In genomic region chr6:15316754-15317153, GRCh38 we compare ENCODE assay signal across 27 cellular contexts.
DNase-seq lines count a peak whose midpoint lies in the region; ATAC-seq, FAIRE-seq and TF ChIP-seq lines count a peak whose summit lies in the region.
"Had no signal": no experiment of that assay in that cellular context is flagged by ENCODE, and none has a peak within 500 bp of the region (broad histone marks: within the 10 kb centered on the region; RNA-seq: fewer than 3 reads in every experiment).

No MANE protein-coding gene starts in this region.

- H3K27me3 Mint-ChIP-seq in activated CD4-positive, alpha-beta T cell treated with anti-CD3 and anti-CD28 coated beads, Interleukin-2, amount 10 ng/mL, durations not matched to agents 7 days and 5 days = no peaks in the 10 kb centered on the region
- H3K27me3 Mint-ChIP-seq: naive B cell had no signal

- peaks cover 0 to 15% (median 4%) of the 10 kb centered on the region in 11 experiments; a peak in 4 of 22 replicates for H3K36me3 ChIP-seq in BLaER1 treated with 17β-estradiol and CSF1 and Interleukin-3, amounts not matched to agents 10 nM and 100 nM
- peaks cover 0 to under 1% of the 10 kb centered on the region in 2 experiments; a peak in 1 of 4 replicates for H3K36me3 ChIP-seq in GM12878 (ENCODE audit: control insufficient read depth in 2 of 2, insufficient read depth in 2 of 2, low read length in 1 of 2)
- no peaks in the 10 kb centered on the region for H3K36me3 ChIP-seq in MM.1S (replicated peaks; ENCODE audit: insufficient read depth, low read length)
- H3K36me3 ChIP-seq: BE2C, esophagus squamous epithelium, gastrocnemius medialis, left ventricle myocardium inferior, SJCRH30 had no signal

- no peak for TF ChIP-seq EP300 in GM12878 (IDR thresholded peaks at IDR 0.05; ENCODE audit: borderline replicate concordance in 1 of 2, control insufficient read depth in 1 of 2, low read depth in 2 of 2, low read length in 2 of 2)

- intact Hi-C loops in GM12878 (cut with micrococcal nuclease; ENCODE audit: unreplicated experiment) = no loop called here

- no peak for TF ChIP-seq RAD21 in GM12878 (IDR thresholded peaks at IDR 0.05; ENCODE audit: insufficient read depth, low read depth, low read length)

- no peaks in the 10 kb centered on the region for H3K27me3 ChIP-seq in BLaER1 treated with 17β-estradiol and CSF1 and Interleukin-3, amounts not matched to agents 10 nM and 100 nM
- H3K27me3 ChIP-seq in GM12878 (replicated peaks in 1 of 2; ENCODE audit: control insufficient read depth in 2 of 2, insufficient read depth in 2 of 2, low read length in 1 of 2) (no peaks in the 10 kb centered on the region), MM.1S (replicated peaks; ENCODE audit: insufficient read depth, low read length) (no peaks in the 10 kb centered on the region)
- H3K27me3 ChIP-seq: BE2C, esophagus squamous epithelium, gastrocnemius medialis, SJCRH30, testis had no signal

- H2AFZ ChIP-seq in GM12878 (ENCODE audit: control insufficient read depth, low read depth, low read length) = no peak overlapping the region
- no peak overlapping the region for H2AFZ ChIP-seq in MM.1S (ENCODE audit: low read length)

- H3K4me1 Mint-ChIP-seq in activated CD4-positive, alpha-beta T cell treated with anti-CD3 and anti-CD28 coated beads, Interleukin-2, amount 10 ng/mL, durations not matched to agents 7 days and 5 days = peaks cover 87% of the 10 kb centered on the region

- CTCF ChIA-PET in activated CD4-positive, alpha-beta T cell treated with anti-CD3 and anti-CD28 coated beads, Interleukin-2, amount 10 ng/mL, durations not matched to agents 7 days and 5 days (lab: Charles Lee) = interaction anchor here (1.0 to 1.5 kb wide), 2 partner anchors 13 to 30 kb away, joined by 3 to 5 read pairs; no protein-coding TSS in a partner anchor
- CTCF ChIA-PET in GM12878 (lab: Yijun Ruan, JAX) = interaction anchor here (1.0 to 5.1 kb wide), 6 partner anchors 9 to 71 kb away, joined by 3 to 15 read pairs (median 5); no protein-coding TSS in a partner anchor

- no peak for TF ChIP-seq CTCF in GM12878 (IDR thresholded peaks at IDR 0.05 in 2 of 3, conservative IDR thresholded peaks at IDR 0.05 in 1 of 3; ENCODE audit: control insufficient read depth in 2 of 3, extremely low read depth in 1 of 3, insufficient read depth in 1 of 3, low read depth in 3 of 3, low read length in 3 of 3)
- TF ChIP-seq CTCF in MM.1S (IDR thresholded peaks at IDR 0.05; ENCODE audit: low read length) = no peak

- H3K4me1 ChIP-seq in BLaER1 treated with 17β-estradiol and CSF1 and Interleukin-3, amounts not matched to agents 10 nM and 100 nM = peaks cover 71 to 97% (median 81%) of the 10 kb centered on the region in 10 experiments
- peaks cover 75% of the 10 kb centered on the region for H3K4me1 ChIP-seq in GM12878 (ENCODE audit: control insufficient read depth, insufficient read depth, low read length)
- no peaks in the 10 kb centered on the region for H3K4me1 ChIP-seq in MM.1S (ENCODE audit: low read length)
- H3K4me1 ChIP-seq: SJCRH30 had no signal

- peaks cover 98% of the 10 kb centered on the region for H3K79me2 ChIP-seq in GM12878 (ENCODE audit: control insufficient read depth, insufficient read depth, low read length)
- peaks cover 96% of the 10 kb centered on the region for H3K79me2 ChIP-seq in MM.1S (ENCODE audit: low read length)

- RAD21 ChIA-PET in GM12878 (lab: Charles Lee; ENCODE audit: unreplicated experiment) = interaction anchor here (1.0 to 7.3 kb wide), 9 partner anchors 8 to 104 kb away, joined by 3 to 66 read pairs (median 4); no protein-coding TSS in a partner anchor

- H3K27ac Mint-ChIP-seq in activated CD4-positive, alpha-beta T cell treated with anti-CD3 and anti-CD28 coated beads, Interleukin-2, amount 10 ng/mL, durations not matched to agents 7 days and 5 days = peak overlapping the region; percentile 16
- H3K27ac Mint-ChIP-seq: endodermal cell had no signal

- H3K27ac ChIP-seq in BLaER1 treated with 17β-estradiol and CSF1 and Interleukin-3, amounts not matched to agents 10 nM and 100 nM = peak overlapping the region in 1 of 11 experiments; percentile 10; a peak in 1 of 22 replicates
- H3K27ac ChIP-seq in GM12878 (ENCODE audit: control insufficient read depth, insufficient read depth) (peak overlapping the region; percentile 82), MM.1S (ENCODE audit: low read length) (no peak overlapping the region)
- H3K27ac ChIP-seq: coronary artery, esophagus squamous epithelium, gastrocnemius medialis, HL-60, left ventricle myocardium inferior, SJCRH30, testis, VCaP had no signal

- POLR2A ChIA-PET in activated CD4-positive, alpha-beta T cell treated with anti-CD3 and anti-CD28 coated beads, Interleukin-2, amount 10 ng/mL, durations not matched to agents 7 days and 5 days (lab: Charles Lee) = no interaction called here
- POLR2A ChIA-PET in GM12878 (lab: Charles Lee) = interaction anchor here (1.0 to 2.2 kb wide), 3 partner anchors 9 to 71 kb away, joined by 4 to 9 read pairs (median 5); no protein-coding TSS in a partner anchor

- H3K9me3 Mint-ChIP-seq in activated CD4-positive, alpha-beta T cell treated with anti-CD3 and anti-CD28 coated beads, Interleukin-2, amount 10 ng/mL, durations not matched to agents 7 days and 5 days = no peaks in the 10 kb centered on the region
- H3K9me3 Mint-ChIP-seq: endodermal cell had no signal

- BruUV-seq in GM12878 (replicated peaks; lab: Mats Ljungman, UMichigan) = no TSS peak

- no peak overlapping the region for H3K4me3 Mint-ChIP-seq in activated CD4-positive, alpha-beta T cell treated with anti-CD3 and anti-CD28 coated beads, Interleukin-2, amount 10 ng/mL, durations not matched to agents 7 days and 5 days
- H3K4me3 Mint-ChIP-seq: endodermal cell had no signal

- H3K4me2 ChIP-seq in BLaER1 treated with 17β-estradiol and CSF1 and Interleukin-3, amounts not matched to agents 10 nM and 100 nM = peak overlapping the region in 9 of 11 experiments; percentile 11 to 65 (median 43); a peak in 16 of 22 replicates
- H3K4me2 ChIP-seq in GM12878 (ENCODE audit: control insufficient read depth, insufficient read depth) (peak overlapping the region; percentile 99), MM.1S (ENCODE audit: low read depth, low read length) (no peak overlapping the region)

- H3K9me2 ChIP-seq in MM.1S (replicated peaks; ENCODE audit: insufficient read depth, low read length) = no peaks in the 10 kb centered on the region

- H3K4me3 ChIP-seq in BLaER1 treated with 17β-estradiol and CSF1 and Interleukin-3, amounts not matched to agents 10 nM and 100 nM = no peak overlapping the region
- H3K4me3 ChIP-seq in GM12878 (0 out of 2 replicates have a peak overlapping the region, but pooled peaks have one; percentile 44), MM.1S (ENCODE audit: low read length) (no peak overlapping the region)
- H3K4me3 ChIP-seq: coronary artery, esophagus squamous epithelium, gastrocnemius medialis, left ventricle myocardium inferior, SJCRH30, testis had no signal

- H3K36me3 Mint-ChIP-seq in activated CD4-positive, alpha-beta T cell treated with anti-CD3 and anti-CD28 coated beads, Interleukin-2, amount 10 ng/mL, durations not matched to agents 7 days and 5 days (ENCODE audit: low read depth) = peaks cover 7% of the 10 kb centered on the region
- H3K36me3 Mint-ChIP-seq: naive B cell had no signal

- no peaks in the 10 kb centered on the region for H3F3A ChIP-seq in MM.1S (ENCODE audit: insufficient read depth, low read length)

- no peaks in the 10 kb centered on the region for H3K9me3 ChIP-seq in BLaER1 treated with 17β-estradiol and CSF1 and Interleukin-3, amounts not matched to agents 10 nM and 100 nM (replicated peaks in 1 of 11)
- no peaks in the 10 kb centered on the region; the same call in 2 of the 3 replicates for H3K9me3 ChIP-seq in GM12878 (replicated peaks; ENCODE audit: control insufficient read depth, insufficient read depth, low read length)
- H3K9me3 ChIP-seq in MM.1S (replicated peaks; ENCODE audit: insufficient read depth, low read length) = no peaks in the 10 kb centered on the region
- H3K9me3 ChIP-seq: BE2C, esophagus squamous epithelium, gastrocnemius medialis, left ventricle myocardium inferior, SJCRH30, testis had no signal

- SMC1A ChIA-PET in GM12878 (lab: Charles Lee; ENCODE audit: uncharacterized antibody, unreplicated experiment) = interaction anchor here (0.7 to 13.2 kb wide), 10 partner anchors 9 to 585 kb away, joined by 3 to 301 read pairs (median 5); no protein-coding TSS in a partner anchor

- H3K9ac ChIP-seq in BLaER1 treated with 17β-estradiol and CSF1 and Interleukin-3, amounts not matched to agents 10 nM and 100 nM = no peak overlapping the region
- H3K9ac ChIP-seq in GM12878 (ENCODE audit: control insufficient read depth, insufficient read depth, low read length) (peak overlapping the region; percentile 29; the same call in 1 of the 2 replicates), MM.1S (ENCODE audit: low read length) (no peak overlapping the region)

- in situ Hi-C loops in SK-MEL-5 (cut with HindIII; ENCODE audit: low pct_unique_long_range_greater_than_20kb, low sequenced_read_pairs) (no loop called here), GM12878 (cut with MboI) (no loop called here)

- ATAC-seq in GM12878 (no peak), GM18517 (IDR thresholded peaks at IDR 0.05; ENCODE audit: unreplicated experiment) (no peak)
- ATAC-seq: gastrocnemius medialis had no signal

- no peak for DNase-seq in activated CD4-positive, alpha-beta T cell treated with anti-CD3 and anti-CD28 coated beads, Interleukin-2, amount 10 ng/mL, durations not matched to agents 7 days and 5 days
- no peak for DNase-seq in activated CD4-positive, alpha-beta T cell treated with anti-CD3 and anti-CD28 coated beads, Interleukin-2, amount 50 U/mL, for 48 hours
- DNase-seq in SK-MEL-5 (ENCODE audit: low read depth, low spot score) (peak; percentile 87), GM12878 (ENCODE audit: low read depth, low spot score) (no peak), MM.1S (no peak)
- no peak for DNase-seq in stimulated activated CD4-positive, alpha-beta T cell treated with anti-CD3 and anti-CD28 coated beads, Interleukin-15, amount 100 ng/mL, for 24 hours
- DNase-seq: activated effector memory CD4-positive, alpha-beta T cell treated with Interleukin-2 at 50 U/mL for 16 hours; BE2C; endodermal cell; esophagus squamous epithelium; gastrocnemius medialis; hypothalamus; left ventricle myocardium inferior; naive B cell; NCI-H1092; NCI-H187 treated with DMSO at 0.1 percent for 48 hours; NCI-H526; SJCRH30; small intestine; testis had no signal

- FAIRE-seq in GM12878 (lab: Jason Lieb, UNC) = no peak
- FAIRE-seq: bronchial epithelial cell, RCC 7860, small intestine had no signal

- H4K20me1 ChIP-seq in BLaER1 treated with 17β-estradiol and CSF1 and Interleukin-3, amounts not matched to agents 10 nM and 100 nM = peaks cover 50 to 100% (median 81%) of the 10 kb centered on the region in 11 experiments; a peak in 20 of 22 replicates
- H4K20me1 ChIP-seq in GM12878 (ENCODE audit: control insufficient read depth, insufficient read depth) (no peaks in the 10 kb centered on the region), MM.1S (ENCODE audit: insufficient read depth, low read length) (no peaks in the 10 kb centered on the region)

- no peak for TF ChIP-seq POLR2A in GM12878 (IDR thresholded peaks at IDR 0.05; ENCODE audit: low read depth, low read length)

TF ChIP-seq in GM12878, 131 proteins besides CTCF, POLR2A, EP300 and RAD21 (continues in another document):
- TF ChIP-seq WRNIP1 (IDR thresholded peaks at IDR 0.05; ENCODE audit: borderline replicate concordance, low read depth, low read length) = no peak
- TF ChIP-seq SREBF2 (IDR thresholded peaks at IDR 0.05; ENCODE audit: low read length) = no peak
